17 cellular contexts compared by ENCODE assay signal in genomic region chr16:85430523-85431381, GRCh38.
DNase-seq lines count a peak whose midpoint lies in the region; FAIRE-seq and TF ChIP-seq lines count a peak whose summit lies in the region.
"Had no signal": no experiment of that assay in that cellular context is flagged by ENCODE, and none has a peak within 500 bp of the region (broad histone marks: within the 10 kb centered on the region; RNA-seq: fewer than 3 reads in every experiment).

No MANE protein-coding gene starts in this region.

- no peaks in the 10 kb centered on the region for H3K9me3 Mint-ChIP-seq in nephron progenitor cell
- H3K9me3 Mint-ChIP-seq: activated CD4-positive, alpha-beta memory T cell treated with anti-CD3 and anti-CD28 coated beads for 36 hours; activated T-helper 17 cell treated with anti-CD3 and anti-CD28 coated beads, Interleukin-2, amount 50 U/mL, for 72 hours; HFFc6 had no signal

- no peaks in the 10 kb centered on the region for H3K9me3 ChIP-seq in BLaER1 treated with 17β-estradiol and CSF1 and Interleukin-3, amounts not matched to agents 10 nM and 100 nM (replicated peaks in 1 of 11)

- intact Hi-C loops in dorsolateral prefrontal cortex (cut with DNase I), result no loop called here

- DNase-seq in ELF-1 (ENCODE audit: low read depth, low spot score) (peak; percentile 38), dorsolateral prefrontal cortex (peak in 6 of 10 donors; percentile 3 to 37 (median 31)), nephron progenitor cell (peak; percentile 8), globus pallidus (ENCODE audit: low spot score) (no peak), NCI-H2029 (lab: John Stamatoyannopoulos, UW) (no peak), urothelium cell line (ENCODE audit: low spot score) (no peak), NCI-H526 treated with DMSO at 0.1 percent for 48 hours (lab: John Stamatoyannopoulos, UW) (no peak)
- DNase-seq: activated CD4-positive, alpha-beta memory T cell treated with anti-CD3 and anti-CD28 coated beads for 36 hours; anterior cingulate cortex; foreskin keratinocyte; HFFc6; MM.1S; NCI-H187 treated with DMSO at 0.1 percent for 48 hours; NCI-H510A treated with DMSO at 0.1 percent for 48 hours; stimulated activated CD4-positive, alpha-beta T cell treated with anti-CD3 and anti-CD28 coated beads, Interleukin-4, amount 100 ng/mL, for 1 hour had no signal

- no peak for FAIRE-seq in urothelium cell line (lab: Jason Lieb, UNC)

- H3K4me3 ChIP-seq in BLaER1 treated with 17β-estradiol and CSF1 and Interleukin-3, amounts not matched to agents 10 nM and 100 nM, result no peak overlapping the region
- H3K4me3 ChIP-seq in dorsolateral prefrontal cortex, result no peak overlapping the region

- H3K27me3 ChIP-seq in BLaER1 treated with 17β-estradiol and CSF1 and Interleukin-3, amounts not matched to agents 10 nM and 100 nM, result peaks cover 0 to 37% (median 0%) of the 10 kb centered on the region in 11 experiments; a peak in 8 of 22 replicates
- no peaks in the 10 kb centered on the region for H3K27me3 ChIP-seq in dorsolateral prefrontal cortex

- H3K36me3 Mint-ChIP-seq in nephron progenitor cell (ENCODE audit: low read depth), result no peaks in the 10 kb centered on the region
- H3K36me3 Mint-ChIP-seq: activated CD4-positive, alpha-beta memory T cell treated with anti-CD3 and anti-CD28 coated beads for 36 hours had no signal

- peak overlapping the region in 9 of 11 experiments; percentile 24 to 88 (median 83); a peak in 18 of 22 replicates for H3K4me2 ChIP-seq in BLaER1 treated with 17β-estradiol and CSF1 and Interleukin-3, amounts not matched to agents 10 nM and 100 nM

- H4K20me1 ChIP-seq in BLaER1 treated with 17β-estradiol and CSF1 and Interleukin-3, amounts not matched to agents 10 nM and 100 nM, result peaks cover 0 to 25% (median 0%) of the 10 kb centered on the region in 11 experiments; a peak in 5 of 22 replicates

- no peaks in the 10 kb centered on the region for H3K36me3 ChIP-seq in BLaER1 treated with 17β-estradiol and CSF1 and Interleukin-3, amounts not matched to agents 10 nM and 100 nM

- H3K9ac ChIP-seq in BLaER1 treated with 17β-estradiol and CSF1 and Interleukin-3, amounts not matched to agents 10 nM and 100 nM, result peak overlapping the region in 4 of 11 experiments; percentile 35 to 49 (median 42); a peak in 7 of 22 replicates

- TF ChIP-seq CTCF in dorsolateral prefrontal cortex (IDR thresholded peaks at IDR 0.05 in 54 of 56, conservative IDR thresholded peaks at IDR 0.05 in 2 of 56; ENCODE audit: low read depth in 1 of 56, partially characterized antibody in 56 of 56) (no peak), nephron progenitor cell (IDR thresholded peaks at IDR 0.05) (no peak)

- H3K4me1 Mint-ChIP-seq in nephron progenitor cell, result peaks cover 30% of the 10 kb centered on the region
- H3K4me1 Mint-ChIP-seq: activated T-helper 17 cell treated with anti-CD3 and anti-CD28 coated beads, Interleukin-2, amount 50 U/mL, for 72 hours had no signal

- H3K4me1 ChIP-seq in BLaER1 treated with 17β-estradiol and CSF1 and Interleukin-3, amounts not matched to agents 10 nM and 100 nM, result peaks cover 6 to 67% (median 50%) of the 10 kb centered on the region in 10 experiments; a peak in 19 of 20 replicates
- H3K4me1 ChIP-seq: foreskin keratinocyte had no signal

- no peak overlapping the region for H3K4me3 Mint-ChIP-seq in nephron progenitor cell
- H3K4me3 Mint-ChIP-seq: activated CD4-positive, alpha-beta memory T cell treated with anti-CD3 and anti-CD28 coated beads for 36 hours; activated T-helper 17 cell treated with anti-CD3 and anti-CD28 coated beads, Interleukin-2, amount 50 U/mL, for 72 hours; HFFc6 had no signal

- peaks cover 74% of the 10 kb centered on the region for H3K27me3 Mint-ChIP-seq in nephron progenitor cell (ENCODE audit: low read depth, poor library complexity)

- H3K27ac Mint-ChIP-seq in nephron progenitor cell, result no peak overlapping the region
- H3K27ac Mint-ChIP-seq: activated CD4-positive, alpha-beta memory T cell treated with anti-CD3 and anti-CD28 coated beads for 36 hours; activated T-helper 17 cell treated with anti-CD3 and anti-CD28 coated beads, Interleukin-2, amount 50 U/mL, for 72 hours; HFFc6 had no signal

- peak overlapping the region in 1 of 11 experiments; percentile 23; a peak in 1 of 22 replicates for H3K27ac ChIP-seq in BLaER1 treated with 17β-estradiol and CSF1 and Interleukin-3, amounts not matched to agents 10 nM and 100 nM
- no peak overlapping the region for H3K27ac ChIP-seq in dorsolateral prefrontal cortex
- H3K27ac ChIP-seq: foreskin keratinocyte had no signal

Comparison
In these comparisons a context has a peak if more than half of its experiments do, and no peak if none do; other contexts are left out.
1. DNase-seq: peak in ELF-1 (single experiment), dorsolateral prefrontal cortex (6 of 10) and nephron progenitor cell (single experiment); none in globus pallidus (single experiment), NCI-H2029 (single experiment), urothelium cell line (single experiment) and NCI-H526 treated with DMSO at 0.1 percent for 48 hours (single experiment).